Comparison of ENCODE assay signal across 8 cellular contexts in genomic region chr19:3358919-3359849, GRCh38. TPM values are rescaled to one million over a fixed set of nuclear protein-coding genes. Genes with fewer than 3 reads are reported as not detected.
DNase-seq lines count a peak whose midpoint lies in the region; ATAC-seq and TF ChIP-seq lines count a peak whose summit lies in the region.

No MANE protein-coding gene starts in this region.

- ATAC-seq in CD4-positive, alpha-beta T cell (ENCODE audit: poor library complexity): peak; percentile 51
- ATAC-seq in HCT116 (peak; percentile 57), T-helper 17 cell (peak; percentile 66), HG03571 (IDR thresholded peaks at IDR 0.05; ENCODE audit: unreplicated experiment) (no peak), GM21723 (IDR thresholded peaks at IDR 0.05; ENCODE audit: unreplicated experiment) (no peak)

- CTCF ChIA-PET in CD4-positive, alpha-beta T cell (lab: Charles Lee): no interaction called here
- CTCF ChIA-PET in HCT116 (lab: Charles Lee): no interaction called here

- H3K9ac ChIP-seq in HCT116 (ENCODE audit: low read length) (peak overlapping the region; percentile 79), smooth muscle cell (ENCODE audit: low read depth) (no peak overlapping the region)

- H3K9me2 ChIP-seq in HCT116 (ENCODE audit: insufficient read depth): no peaks in the 10 kb centered on the region

- peaks cover 8% of the 10 kb centered on the region for H3F3A ChIP-seq in smooth muscle cell (ENCODE audit: low read depth)

- TF ChIP-seq CTCF in CD4-positive, alpha-beta T cell (IDR thresholded peaks at IDR 0.05): no peak
- TF ChIP-seq CTCF in HCT116 (IDR thresholded peaks at IDR 0.05 in 2 of 3, conservative IDR thresholded peaks at IDR 0.05 in 1 of 3; ENCODE audit: borderline replicate concordance in 1 of 3, insufficient read depth in 1 of 3, low read depth in 2 of 3, low read length in 2 of 3) (no peak), smooth muscle cell (IDR thresholded peaks at IDR 0.05; ENCODE audit: borderline replicate concordance, insufficient read depth, poor library complexity, severe bottlenecking) (no peak)

- peak overlapping the region; percentile 89 for H3K4me3 Mint-ChIP-seq in CD4-positive, alpha-beta T cell
- peak overlapping the region; percentile 93 for H3K4me3 Mint-ChIP-seq in T-helper 17 cell

- H3K27me3 ChIP-seq in CD4-positive, alpha-beta T cell (ENCODE audit: control insufficient read depth, insufficient read depth, low read length): no peaks in the 10 kb centered on the region
- H3K27me3 ChIP-seq in HCT116 (ENCODE audit: insufficient read depth, low read length) (no peaks in the 10 kb centered on the region), smooth muscle cell (ENCODE audit: low read depth) (peaks cover 38% of the 10 kb centered on the region)

- peak; percentile 51 to 78 (median 64) for DNase-seq in CD4-positive, alpha-beta T cell
- DNase-seq in HCT116 (ENCODE audit: low read depth, low spot score): no peak
- peak; percentile 68 to 70 (median 68) for DNase-seq in T-helper 17 cell
- peak; percentile 80 for DNase-seq in astrocyte of the hippocampus (ENCODE audit: low read depth, low spot score)
- DNase-seq in smooth muscle cell (lab: John Stamatoyannopoulos, UW; ENCODE audit: unreplicated experiment): no peak

- peaks cover 41% of the 10 kb centered on the region for H3K4me1 Mint-ChIP-seq in CD4-positive, alpha-beta T cell (ENCODE audit: low read depth)
- H3K4me1 Mint-ChIP-seq in T-helper 17 cell: peaks cover 32% of the 10 kb centered on the region

- no TSS peak for BruUV-seq in HCT116 (replicated peaks; lab: Mats Ljungman, UMichigan)

- intact Hi-C loops in CD4-positive, alpha-beta T cell (cut with DNase I, micrococcal nuclease): no loop called here
- intact Hi-C loops in HCT116 (cut with micrococcal nuclease): no loop called here

- peaks cover 40% of the 10 kb centered on the region for H3K79me2 ChIP-seq in HCT116 (ENCODE audit: insufficient read depth, low read length)
- no peaks in the 10 kb centered on the region for H3K79me2 ChIP-seq in smooth muscle cell (ENCODE audit: low read depth)

- RAD21 ChIA-PET in HCT116 (lab: Charles Lee; ENCODE audit: low non-redundant PET in 1 of 2, low total read pairs in 2 of 2, uncharacterized antibody in 2 of 2, unreplicated experiment in 2 of 2): no interaction called here

- H3K4me3 ChIP-seq in HCT116 (replicated peaks in 1 of 2; ENCODE audit: low read depth in 1 of 2, low read length in 2 of 2) (peak overlapping the region; percentile 62 to 69), iPS-18c (ENCODE audit: insufficient read depth, low read depth, low read length) (peak overlapping the region; percentile 34; the same call in 1 of the 2 replicates), smooth muscle cell (peak overlapping the region; percentile 92)

- H3K36me3 ChIP-seq in HCT116 (ENCODE audit: control insufficient read depth in 1 of 2, insufficient read depth in 2 of 2, low read length in 2 of 2): no peaks in the 10 kb centered on the region
- no peaks in the 10 kb centered on the region for H3K36me3 ChIP-seq in smooth muscle cell (ENCODE audit: low read depth)

- H3K27me3 Mint-ChIP-seq in CD4-positive, alpha-beta T cell: no peaks in the 10 kb centered on the region
- H3K27me3 Mint-ChIP-seq in T-helper 17 cell: no peaks in the 10 kb centered on the region

- H3K4me2 ChIP-seq in HCT116 (ENCODE audit: low read length) (peak overlapping the region; percentile 99), smooth muscle cell (peak overlapping the region; percentile 93)

- H3K36me3 Mint-ChIP-seq in CD4-positive, alpha-beta T cell (ENCODE audit: low read depth): peaks cover 5% of the 10 kb centered on the region
- H3K36me3 Mint-ChIP-seq in T-helper 17 cell (ENCODE audit: low read depth): peaks cover 2% of the 10 kb centered on the region

- peak overlapping the region; percentile 64 for H3K27ac ChIP-seq in CD4-positive, alpha-beta T cell (ENCODE audit: low read depth, low read length)
- H3K27ac ChIP-seq in HCT116 (ENCODE audit: low read depth, low read length): peak overlapping the region; percentile 93
- no peak overlapping the region for H3K27ac ChIP-seq in smooth muscle cell (ENCODE audit: low read depth)

- TF ChIP-seq RAD21 in HCT116 (IDR thresholded peaks at IDR 0.05; ENCODE audit: low read depth): no peak

- no peaks in the 10 kb centered on the region for H3K9me3 Mint-ChIP-seq in CD4-positive, alpha-beta T cell

- no peak overlapping the region for H2AFZ ChIP-seq in HCT116 (ENCODE audit: low read depth, low read length, poor library complexity, severe bottlenecking)
- no peak overlapping the region for H2AFZ ChIP-seq in smooth muscle cell (ENCODE audit: low read depth)

- TF ChIP-seq POLR2A in HCT116 (IDR thresholded peaks at IDR 0.05; ENCODE audit: borderline replicate concordance, extremely low read depth, insufficient read depth, insufficient read length): no peak

- H3K9me3 ChIP-seq in CD4-positive, alpha-beta T cell (ENCODE audit: control insufficient read depth, low read length): no peaks in the 10 kb centered on the region
- no peaks in the 10 kb centered on the region for H3K9me3 ChIP-seq in HCT116 (ENCODE audit: control insufficient read depth in 1 of 2, insufficient read depth in 1 of 2, low read depth in 1 of 2, low read length in 2 of 2)
- H3K9me3 ChIP-seq in T-helper 17 cell (ENCODE audit: control insufficient read depth, low read length, poor library complexity, severe bottlenecking): no peaks in the 10 kb centered on the region
- H3K9me3 ChIP-seq in iPS-18c (ENCODE audit: control insufficient read depth, insufficient read depth, low read length): peaks cover 4% of the 10 kb centered on the region
- no peaks in the 10 kb centered on the region for H3K9me3 ChIP-seq in smooth muscle cell (replicated peaks; ENCODE audit: low read depth)

- H3K27ac Mint-ChIP-seq in CD4-positive, alpha-beta T cell: peak overlapping the region; percentile 65
- peak overlapping the region; percentile 43 for H3K27ac Mint-ChIP-seq in T-helper 17 cell

- H4K20me1 ChIP-seq in HCT116 (ENCODE audit: insufficient read depth): no peaks in the 10 kb centered on the region
- H4K20me1 ChIP-seq in smooth muscle cell (ENCODE audit: low read depth): peaks cover 27% of the 10 kb centered on the region

- H3K4me1 ChIP-seq in HCT116 (ENCODE audit: control insufficient read depth in 1 of 2, insufficient read depth in 2 of 2, low read length in 2 of 2): peaks cover 15 to 44% of the 10 kb centered on the region in 2 experiments
- peaks cover 12% of the 10 kb centered on the region for H3K4me1 ChIP-seq in smooth muscle cell (ENCODE audit: low read depth)

- POLR2A ChIA-PET in CD4-positive, alpha-beta T cell (lab: Charles Lee): interaction anchor here (1.0 to 1.9 kb wide), 3 partner anchors 21 to 403 kb away, joined by 3 to 15 read pairs (median 5); partner anchors contain the start of gene MRPL54
- POLR2A ChIA-PET in HCT116 (lab: Charles Lee): interaction anchor here (0.5 kb wide), 1 partner anchor 21 kb away, joined by 3 read pairs; no protein-coding TSS in a partner anchor

- WGBS in smooth muscle cell (ENCODE audit: low lambda C conversion rate): 11% methylated on average over 37 of the region's 126 CpGs

TF ChIP-seq in HCT116, 20 proteins besides CTCF, POLR2A, EP300 and RAD21:
- no peak for TF ChIP-seq TCF7L2 (IDR thresholded peaks at IDR 0.05; ENCODE audit: borderline replicate concordance, extremely low read depth, insufficient read depth, insufficient read length)
- TF ChIP-seq SRF (IDR thresholded peaks at IDR 0.05; ENCODE audit: low read depth): no peak
- peak; percentile 46 for TF ChIP-seq MAX (IDR thresholded peaks at IDR 0.05)
- TF ChIP-seq EGR1 (IDR thresholded peaks at IDR 0.05; ENCODE audit: low read depth): no peak
- no peak for TF ChIP-seq REST (IDR thresholded peaks at IDR 0.05; ENCODE audit: low read depth)
- TF ChIP-seq ELF1 (IDR thresholded peaks at IDR 0.05; ENCODE audit: borderline replicate concordance, low read depth): no peak
- no peak for TF ChIP-seq SP1 (IDR thresholded peaks at IDR 0.05; ENCODE audit: low read depth)
- TF ChIP-seq FOSL1 (IDR thresholded peaks at IDR 0.05; ENCODE audit: low read depth): no peak
- no peak for TF ChIP-seq EZH2phosphoT487 (IDR thresholded peaks at IDR 0.05; ENCODE audit: borderline replicate concordance)
- peak; percentile 46; the same call in 1 of the 2 replicates for TF ChIP-seq POLR2AphosphoS5 (IDR thresholded peaks at IDR 0.05; ENCODE audit: low read depth, low read length)
- peak; percentile 10 for TF ChIP-seq YY1 (IDR thresholded peaks at IDR 0.05; ENCODE audit: extremely low read depth, insufficient replicate concordance, low read depth, low read length)
- TF ChIP-seq ZFX (IDR thresholded peaks at IDR 0.05): no peak; the same call in 1 of the 2 replicates

RNA-seq across cellular contexts. Expression of gene NFIC, which starts 7.2 kb away (rescaled TPM):
- 10 to 100 TPM; 22.1 to 22.2 TPM for total RNA-seq in CD4-positive, alpha-beta T cell
- total RNA-seq in HCT116 (2021; ENCODE audit: unreplicated experiment) (116 TPM), T-helper 17 cell (10 to 100 TPM; 29.0 to 29.3 TPM), smooth muscle cell (7.9 and 8.6 TPM in 2 replicates)
- 42.8 and 55.4 TPM in 2 replicates for polyA plus RNA-seq in HCT116 (2012)
- 33.2 and 36.2 TPM in 2 replicates for polyA plus RNA-seq in smooth muscle cell

Comparison
In these comparisons a context has a peak if more than half of its experiments do, and no peak if none do; other contexts are left out.
1. ATAC-seq: peak in CD4-positive, alpha-beta T cell (single experiment), HCT116 (single experiment) and T-helper 17 cell (single experiment); none in HG03571 (single experiment) and GM21723 (single experiment).
2. DNase-seq: peak in CD4-positive, alpha-beta T cell (10 of 10), T-helper 17 cell (3 of 3) and astrocyte of the hippocampus (single experiment); none in HCT116 (single experiment) and smooth muscle cell (single experiment).
3. H3K4me3 ChIP-seq: peak in every context shown above with its lines; median percentile 92 in smooth muscle cell; 66 in HCT116; 34 in iPS-18c.